25 cellular contexts compared by ENCODE assay signal in genomic region chr9:91246842-91247241, GRCh38.
A peak's percentile ranks its signal among the peaks of the same experiment; 100 is the strongest.
DNase-seq lines count a peak whose midpoint lies in the region; ATAC-seq, FAIRE-seq and TF ChIP-seq lines count a peak whose summit lies in the region.
"Had no signal": no experiment of that assay in that cellular context is flagged by ENCODE, and none has a peak within 500 bp of the region (broad histone marks: within the 10 kb centered on the region; RNA-seq: fewer than 3 reads in every experiment).

No MANE protein-coding gene starts in this region.

- H3K27ac Mint-ChIP-seq in neural progenitor cell = no peak overlapping the region

- peaks cover 0 to 19% of the 10 kb centered on the region in 2 experiments; a peak in 1 of 4 replicates for H3K79me1 ChIP-seq in IMR-90 (ENCODE audit: low read depth in 1 of 2, low read length in 2 of 2)

- H3K4me1 Mint-ChIP-seq in neural progenitor cell = peaks cover 21% of the 10 kb centered on the region

- H2AK5ac ChIP-seq in IMR-90 (ENCODE audit: low read depth, low read length) = peak overlapping the region; percentile 81

- H3K9me3 ChIP-seq in A549 (no peaks in the 10 kb centered on the region), IMR-90 (ENCODE audit: control insufficient read depth, insufficient read depth, low read length) (no peaks in the 10 kb centered on the region), neural progenitor cell (ENCODE audit: low read depth) (no peaks in the 10 kb centered on the region)
- H3K9me3 ChIP-seq: lower lobe of right lung, right lobe of liver, SJCRH30, vagina had no signal

- no TSS peak for BruUV-seq in IMR-90 (replicated peaks; lab: Mats Ljungman, UMichigan)

- no peak overlapping the region for H2BK5ac ChIP-seq in IMR-90 (ENCODE audit: low read depth, low read length, poor library complexity, severe bottlenecking)

- peak overlapping the region; percentile 9 for H2AK9ac ChIP-seq in IMR-90 (replicated peaks; ENCODE audit: low read depth, low read length, poor library complexity)

- H3K79me2 ChIP-seq in neural progenitor cell (ENCODE audit: low read depth) = no peaks in the 10 kb centered on the region

- dilution Hi-C loops in IMR-90 (cut with HindIII; ENCODE audit: low sequenced_read_pairs, unreplicated experiment) = no loop called here

- TF ChIP-seq EP300 in A549 (IDR thresholded peaks at IDR 0.05) = no peak

- in situ Hi-C loops in IMR-90 (cut with MboI; ENCODE audit: low sequenced_read_pairs) = no loop called here

- peak overlapping the region; percentile 34; the same call in 1 of the 2 replicates for H2BK120ac ChIP-seq in IMR-90 (ENCODE audit: low read depth, low read length)

- no peaks in the 10 kb centered on the region for H3F3A ChIP-seq in neural progenitor cell (ENCODE audit: low read depth)

- POLR2A ChIA-PET in A549 (lab: Yijun Ruan, JAX) (no interaction called here), IMR-90 (lab: Charles Lee; ENCODE audit: unreplicated experiment) (no interaction called here)

- TF ChIP-seq CTCF in A549 (IDR thresholded peaks at IDR 0.05) (no peak), IMR-90 (conservative IDR thresholded peaks at IDR 0.05; ENCODE audit: low read depth, low read length) (no peak), fibroblast of pulmonary artery (IDR thresholded peaks at IDR 0.05; ENCODE audit: low read length, missing control alignments) (no peak), neural progenitor cell (IDR thresholded peaks at IDR 0.05) (no peak)

- H4K91ac ChIP-seq in IMR-90 (ENCODE audit: insufficient read depth, low read depth, low read length) = no peak overlapping the region; the same call in 1 of the 2 replicates

- WGBS in A549 (ENCODE audit: missing lambda C conversion rate) = 99% methylated on average over 5 of the region's 5 CpGs
- WGBS in IMR-90 (ENCODE audit: extremely low coverage in 2 of 2, insufficient read length in 1 of 2), 2 experiments = 27% methylated on average over 1 of the region's 5 CpGs; no CpG with 5 or more reads in 1 of the 2 experiments

- H3K18ac ChIP-seq in IMR-90 (ENCODE audit: low read depth, low read length) = no peak overlapping the region

- H3K4me3 ChIP-seq in A549 = no peak overlapping the region
- H3K4me3 ChIP-seq in IMR-90 (ENCODE audit: insufficient read depth, low read depth, low read length) = no peak overlapping the region
- no peak overlapping the region for H3K4me3 ChIP-seq in fibroblast of pulmonary artery (replicated peaks; ENCODE audit: low read depth, low read length)
- no peak overlapping the region for H3K4me3 ChIP-seq in neural progenitor cell
- H3K4me3 ChIP-seq: lower lobe of right lung, right lobe of liver, SJCRH30, vagina had no signal

- no peak for FAIRE-seq in A549 (lab: Jason Lieb, UNC)
- FAIRE-seq: colon, endothelial cell of umbilical vein, frontal cortex had no signal

- peak overlapping the region; percentile 59; the same call in 2 of the 3 replicates for H2BK15ac ChIP-seq in IMR-90 (ENCODE audit: low read depth, low read length)

- intact Hi-C loops in IMR-90 (cut with micrococcal nuclease) = loop anchor here (5.0 kb wide), 1 partner anchor 40 kb away; no protein-coding TSS in a partner anchor

- no peak for ATAC-seq in A549
- peak; percentile 64 for ATAC-seq in IMR-90 (ENCODE audit: low read depth)
- no peak for ATAC-seq in GM18505 (IDR thresholded peaks at IDR 0.05; ENCODE audit: unreplicated experiment)
- no peak for ATAC-seq in HG03342 (IDR thresholded peaks at IDR 0.05; ENCODE audit: unreplicated experiment)
- ATAC-seq in GM21825 (IDR thresholded peaks at IDR 0.05; ENCODE audit: unreplicated experiment) = no peak
- ATAC-seq in GM19395 (IDR thresholded peaks at IDR 0.05; ENCODE audit: unreplicated experiment) = no peak
- ATAC-seq: activated CD4-positive, CD25-positive, alpha-beta regulatory T cell treated with anti-CD3 and anti-CD28 coated beads, Interleukin-2, amount 50 U/mL, for 24 hours; activated CD8-positive, alpha-beta memory T cell treated with anti-CD3 and anti-CD28 coated beads, Interleukin-2, amount 10 ng/mL, durations not matched to agents 7 days and 5 days; lower lobe of right lung; naive thymus-derived CD4-positive, alpha-beta T cell; right lobe of liver had no signal

- H3K4me1 ChIP-seq in A549 = peaks cover 14% of the 10 kb centered on the region
- peaks cover 18% of the 10 kb centered on the region for H3K4me1 ChIP-seq in IMR-90 (ENCODE audit: control insufficient read depth, insufficient read depth, low read length)
- peaks cover 26% of the 10 kb centered on the region for H3K4me1 ChIP-seq in neural progenitor cell
- H3K4me1 ChIP-seq: lower lobe of right lung, right lobe of liver, SJCRH30, vagina had no signal

- H3K4ac ChIP-seq in IMR-90 (ENCODE audit: low read depth, low read length) = peak overlapping the region; percentile 17; the same call in 1 of the 2 replicates

- peak overlapping the region in 1 of 2 experiments; percentile 79; a peak in 1 of 6 replicates for H3K27ac ChIP-seq in A549
- H3K27ac ChIP-seq in IMR-90 (ENCODE audit: insufficient read depth, low read length) = no peak overlapping the region
- H3K27ac ChIP-seq in neural progenitor cell = peak overlapping the region; percentile 25
- H3K27ac ChIP-seq: HL-60, lower lobe of right lung, right lobe of liver, SJCRH30, vagina had no signal

- peak overlapping the region; percentile 32; the same call in 1 of the 2 replicates for H2BK20ac ChIP-seq in IMR-90 (ENCODE audit: low read depth, low read length)

- H2AFZ ChIP-seq in IMR-90 (replicated peaks; ENCODE audit: low read length, poor library complexity) (peak overlapping the region; percentile 48), neural progenitor cell (replicated peaks) (no peak overlapping the region)

- no peak overlapping the region for H3K4me3 Mint-ChIP-seq in neural progenitor cell
- H3K4me3 Mint-ChIP-seq: activated CD8-positive, alpha-beta memory T cell treated with anti-CD3 and anti-CD28 coated beads, Interleukin-2, amount 10 ng/mL, durations not matched to agents 7 days and 5 days; naive thymus-derived CD4-positive, alpha-beta T cell had no signal

- peak overlapping the region; percentile 25; the same call in 1 of the 2 replicates for H3K14ac ChIP-seq in IMR-90 (replicated peaks; ENCODE audit: low read depth, low read length)

- H3K9me1 ChIP-seq in IMR-90 (ENCODE audit: insufficient read depth, low read length) = peaks cover 19% of the 10 kb centered on the region

- 0 out of 2 replicates have a peak, but pooled peaks have one; percentile 2 for TF ChIP-seq POLR2A in A549 (IDR thresholded peaks at IDR 0.05; ENCODE audit: low read length)
- TF ChIP-seq POLR2A in IMR-90 (IDR thresholded peaks at IDR 0.05; ENCODE audit: low read depth, low read length) = no peak
- no peak for TF ChIP-seq POLR2A in GM18505 (IDR thresholded peaks at IDR 0.05; ENCODE audit: borderline replicate concordance, extremely low read depth, insufficient read depth, insufficient read length)

- no peaks in the 10 kb centered on the region for H4K20me1 ChIP-seq in IMR-90 (ENCODE audit: insufficient read depth, low read length)
- H4K20me1 ChIP-seq in neural progenitor cell (ENCODE audit: low read depth) = no peaks in the 10 kb centered on the region

- no peak overlapping the region for H3K9ac ChIP-seq in IMR-90 (ENCODE audit: low read depth, low read length)
- no peak overlapping the region for H3K9ac ChIP-seq in neural progenitor cell

- no peak overlapping the region for H3K4me2 ChIP-seq in A549
- H3K4me2 ChIP-seq in IMR-90 (ENCODE audit: low read depth, low read length) = no peak overlapping the region
- peak overlapping the region; percentile 60 for H3K4me2 ChIP-seq in neural progenitor cell

- H3K56ac ChIP-seq in IMR-90 (ENCODE audit: extremely low read depth, insufficient read depth, low read length) = no peak overlapping the region

- H3K27me3 Mint-ChIP-seq in neural progenitor cell (ENCODE audit: insufficient read depth, low read depth) = peaks cover 8% of the 10 kb centered on the region
- H3K27me3 Mint-ChIP-seq: activated CD8-positive, alpha-beta memory T cell treated with anti-CD3 and anti-CD28 coated beads, Interleukin-2, amount 10 ng/mL, durations not matched to agents 7 days and 5 days; naive thymus-derived CD4-positive, alpha-beta T cell had no signal

- no peaks in the 10 kb centered on the region for H3K36me3 ChIP-seq in IMR-90 (ENCODE audit: control insufficient read depth, insufficient read depth, low read length)
- H3K36me3 ChIP-seq in neural progenitor cell = no peaks in the 10 kb centered on the region
- H3K36me3 ChIP-seq: lower lobe of right lung, right lobe of liver, SJCRH30 had no signal

- CTCF ChIA-PET in A549 (lab: Yijun Ruan, JAX) = interaction anchor here (1.8 kb wide), 1 partner anchor 179 kb away, joined by 7 read pairs; no protein-coding TSS in a partner anchor
- CTCF ChIA-PET in IMR-90 (lab: Yijun Ruan, JAX) = interaction anchor here (0.6 kb wide), 1 partner anchor 25 kb away, joined by 3 read pairs; no protein-coding TSS in a partner anchor

- no peak for TF ChIP-seq RAD21 in A549 (conservative IDR thresholded peaks at IDR 0.05 in 1 of 2, IDR thresholded peaks at IDR 0.05 in 1 of 2)
- TF ChIP-seq RAD21 in IMR-90 (IDR thresholded peaks at IDR 0.05; ENCODE audit: low read length) = no peak

- peak overlapping the region in 1 of 2 experiments; percentile 50; a peak in 2 of 4 replicates for H4K8ac ChIP-seq in IMR-90 (ENCODE audit: low read depth in 2 of 2, low read length in 2 of 2)

- H3K9me3 Mint-ChIP-seq in neural progenitor cell = no peaks in the 10 kb centered on the region

- no peak overlapping the region for H4K5ac ChIP-seq in IMR-90 (ENCODE audit: low read depth, low read length)

- DNase-seq in A549 (ENCODE audit: low read depth in 1 of 2, low spot score in 1 of 2) (no peak), IMR-90 (peak; percentile 46), fibroblast of pulmonary artery (ENCODE audit: low read depth) (peak; percentile 34), neural progenitor cell (ENCODE audit: low spot score) (peak; percentile 23)
- DNase-seq: activated CD8-positive, alpha-beta memory T cell treated with anti-CD3 and anti-CD28 coated beads, Interleukin-2, amount 10 ng/mL, durations not matched to agents 7 days and 5 days; activated gamma-delta T cell; KBM-7; lower lobe of right lung; naive thymus-derived CD4-positive, alpha-beta T cell; NCI-H1048; OCI-M1; right lobe of liver; SJCRH30; stimulated activated CD4-positive, alpha-beta T cell treated with anti-CD3 and anti-CD28 coated beads, Interleukin-1b, Interleukin-23, amount 100 ng/mL, for 48 hours; T1000 had no signal

- H3K27me3 ChIP-seq in IMR-90 (ENCODE audit: control insufficient read depth, insufficient read depth, low read length) (no peaks in the 10 kb centered on the region), neural progenitor cell (no peaks in the 10 kb centered on the region)
- H3K27me3 ChIP-seq: right lobe of liver, SJCRH30, vagina had no signal

- H3K36me3 Mint-ChIP-seq in neural progenitor cell = no peaks in the 10 kb centered on the region

- H3K23ac ChIP-seq in IMR-90 (ENCODE audit: low read depth, low read length) = no peak overlapping the region

TF ChIP-seq in A549, 52 proteins besides CTCF, POLR2A, EP300 and RAD21 (continues in another document):
- no peak for TF ChIP-seq GATA3 (IDR thresholded peaks at IDR 0.05; ENCODE audit: borderline replicate concordance)
- TF ChIP-seq HDAC2 (IDR thresholded peaks at IDR 0.05) = no peak

TF ChIP-seq in IMR-90, 13 proteins besides CTCF, POLR2A, EP300 and RAD21 (continues in another document):
- no peak for TF ChIP-seq CEBPB (IDR thresholded peaks at IDR 0.05; ENCODE audit: low read depth, low read length)

Comparison
In these comparisons a context has a peak if more than half of its experiments do, and no peak if none do; other contexts are left out.
1. DNase-seq: peak in IMR-90 (single experiment), fibroblast of pulmonary artery (single experiment) and neural progenitor cell (single experiment); none in A549 (0 of 2).